In genomic region chr6:134541001-134541400, GRCh38 we compare ENCODE assay signal across 26 cellular contexts.
"Had no signal": no experiment of that assay in that cellular context is flagged by ENCODE, and none has a peak within 500 bp of the region (broad histone marks: within the 10 kb centered on the region; RNA-seq: fewer than 3 reads in every experiment).

No MANE protein-coding gene starts in this region.

- H3K27ac ChIP-seq: ascending aorta, coronary artery, gastroesophageal sphincter, VCaP had no signal

- H3K9me3 ChIP-seq: adrenal gland, ascending aorta, gastroesophageal sphincter, mucosa of descending colon, SK-N-SH had no signal

- H3K4me1 Mint-ChIP-seq: endodermal cell; stimulated activated naive B cell treated with anti-CD40 and anti-IgM and Interleukin-4, amounts not matched to agents 10 μg/mL and 1 μg/mL and 100 μg/mL, for 72 hours had no signal

- H3K4me3 ChIP-seq: adrenal gland, ascending aorta, coronary artery, gastroesophageal sphincter, mucosa of descending colon had no signal

- H3K36me3 Mint-ChIP-seq: stimulated activated naive B cell treated with anti-CD40 and anti-IgM and Interleukin-4, amounts not matched to agents 10 μg/mL and 1 μg/mL and 100 μg/mL, for 72 hours had no signal

- H3K36me3 ChIP-seq: adrenal gland, ascending aorta, gastroesophageal sphincter had no signal

- H3K4me3 Mint-ChIP-seq: activated naive CD8-positive, alpha-beta T cell; activated T-cell treated with anti-CD3 and anti-CD28 coated beads, Interleukin-2, amount 50 U/mL, for 24 hours; activated T-helper 17 cell treated with anti-CD3 and anti-CD28 coated beads, Interleukin-2, amount 50 U/mL, for 72 hours; endodermal cell; nephron progenitor cell; stimulated activated naive B cell treated with anti-CD40 and anti-IgM and Interleukin-4, amounts not matched to agents 10 μg/mL and 1 μg/mL and 100 μg/mL, for 72 hours had no signal

- H3K4me1 ChIP-seq: ascending aorta, gastroesophageal sphincter had no signal

- DNase-seq: activated CD4-positive, alpha-beta T cell treated with anti-CD3 and anti-CD28 coated beads, Interleukin-2, amount 50 U/mL, for 4 hours; activated CD4-positive, CD25-positive, alpha-beta regulatory T cell treated with anti-CD3 and anti-CD28 coated beads, Interleukin-2, amount 50 U/mL, for 72 hours; activated CD8-positive, alpha-beta memory T cell treated with anti-CD3 and anti-CD28 coated beads for 24 hours; activated CD8-positive, alpha-beta memory T cell treated with anti-CD3 and anti-CD28 coated beads, Interleukin-2, amount 50 U/mL, for 4 hours; activated naive CD4-positive, alpha-beta T cell; activated T-cell treated with anti-CD3 and anti-CD28 coated beads, Interleukin-2, amount 50 U/mL, for 24 hours; adrenal gland; cerebellar nuclear complex; endodermal cell; head of caudate nucleus; kidney; mesendoderm; mucosa of descending colon; nephron progenitor cell; nucleus accumbens; SK-N-SH; stimulated activated CD4-positive, alpha-beta T cell treated with anti-CD3 and anti-CD28 coated beads, Interleukin-2, amount 100 ng/mL, for 48 hours; stimulated activated CD8-positive, alpha-beta memory T cell treated with anti-CD3 and anti-CD28 coated beads, Interleukin-4, amount 100 ng/mL, for 48 hours; stimulated activated naive B cell treated with anti-CD40 and anti-IgM and Interleukin-4, amounts not matched to agents 10 μg/mL and 1 μg/mL and 100 μg/mL, for 72 hours had no signal

- H3K27ac Mint-ChIP-seq: activated naive CD8-positive, alpha-beta T cell; activated T-cell treated with anti-CD3 and anti-CD28 coated beads, Interleukin-2, amount 50 U/mL, for 24 hours; activated T-helper 17 cell treated with anti-CD3 and anti-CD28 coated beads, Interleukin-2, amount 50 U/mL, for 72 hours; endodermal cell; nephron progenitor cell; stimulated activated naive B cell treated with anti-CD40 and anti-IgM and Interleukin-4, amounts not matched to agents 10 μg/mL and 1 μg/mL and 100 μg/mL, for 72 hours had no signal

- H3K9me3 Mint-ChIP-seq: activated T-cell treated with anti-CD3 and anti-CD28 coated beads, Interleukin-2, amount 50 U/mL, for 24 hours; activated T-helper 17 cell treated with anti-CD3 and anti-CD28 coated beads, Interleukin-2, amount 50 U/mL, for 72 hours; endodermal cell; nephron progenitor cell; stimulated activated naive B cell treated with anti-CD40 and anti-IgM and Interleukin-4, amounts not matched to agents 10 μg/mL and 1 μg/mL and 100 μg/mL, for 72 hours had no signal

- H3K27me3 ChIP-seq: adrenal gland, ascending aorta, gastroesophageal sphincter had no signal

- ATAC-seq: activated T-helper 17 cell treated with anti-CD3 and anti-CD28 coated beads, Interleukin-2, amount 50 U/mL, for 72 hours; gastroesophageal sphincter; left lobe of liver; mucosa of descending colon; stimulated activated naive B cell treated with anti-CD40 and anti-IgM and Interleukin-4, amounts not matched to agents 10 μg/mL and 1 μg/mL and 100 μg/mL, for 72 hours had no signal

- H3K27me3 Mint-ChIP-seq: activated naive CD8-positive, alpha-beta T cell; activated T-cell treated with anti-CD3 and anti-CD28 coated beads, Interleukin-2, amount 50 U/mL, for 24 hours; activated T-helper 17 cell treated with anti-CD3 and anti-CD28 coated beads, Interleukin-2, amount 50 U/mL, for 72 hours; stimulated activated naive B cell treated with anti-CD40 and anti-IgM and Interleukin-4, amounts not matched to agents 10 μg/mL and 1 μg/mL and 100 μg/mL, for 72 hours had no signal
